8 cellular contexts compared by ENCODE assay signal in genomic region chr3:58623478-58623877, GRCh38. TPM values are rescaled to one million over a fixed set of nuclear protein-coding genes. Genes with fewer than 3 reads are reported as not detected.
"Had no signal": no experiment of that assay in that cellular context is flagged by ENCODE, and none has a peak within 500 bp of the region (broad histone marks: within the 10 kb centered on the region; RNA-seq: fewer than 3 reads in every experiment).

No MANE protein-coding gene starts in this region.

- H2AFZ ChIP-seq: GM23338 had no signal

- DNase-seq: H9, KG1 had no signal

- H3K4me3 Mint-ChIP-seq: GM23338, H9 had no signal

- H3K4me2 ChIP-seq: GM23338 had no signal

- H3K4me3 ChIP-seq: GM23338, K562 had no signal

- H3K27ac ChIP-seq: HL-60 had no signal

- H3K9me3 Mint-ChIP-seq: GM23338, H9 had no signal

- H3K27ac Mint-ChIP-seq: GM23338, H9 had no signal

- ATAC-seq: GM23338, K562 had no signal

- H3K4me1 Mint-ChIP-seq: GM23338 had no signal

RNA-seq across cellular contexts. Expression of gene FAM3D, which starts 43.1 kb away (rescaled TPM):
- total RNA-seq: GM23338, H1, H9, HT1080, IMR-90, K562 had no signal
- polyA plus RNA-seq: H1, IMR-90, K562 had no signal

RNA-seq across cellular contexts. Expression of gene FAM107A, which starts 46.3 kb away (rescaled TPM):
- total RNA-seq: IMR-90 had no signal
- polyA plus RNA-seq: IMR-90, K562 had no signal
